In genomic region chr5:124677376-124677998, GRCh38 we compare ENCODE assay signal across 10 cellular contexts.
DNase-seq lines count a peak whose midpoint lies in the region; ATAC-seq and TF ChIP-seq lines count a peak whose summit lies in the region.
"Had no signal": no experiment of that assay in that cellular context is flagged by ENCODE, and none has a peak within 500 bp of the region (broad histone marks: within the 10 kb centered on the region; RNA-seq: fewer than 3 reads in every experiment).

No MANE protein-coding gene starts in this region.

- TF ChIP-seq CTCF in VCaP (conservative IDR thresholded peaks at IDR 0.05), result no peak
- TF ChIP-seq CTCF in heart left ventricle (IDR thresholded peaks at IDR 0.05), result no peak

- WGBS in heart left ventricle, 4 donors, result 33 to 52% (median 36%) methylated on average over 8 of the region's 8 CpGs
- no CpG with 5 or more reads among the region's 8 CpGs for WGBS in mesendoderm (ENCODE audit: extremely low coverage, insufficient coverage, low lambda C conversion rate)

- H4K8ac ChIP-seq in mesendoderm (ENCODE audit: low read depth, low read length), result no peak overlapping the region

- H3K18ac ChIP-seq in mesendoderm (ENCODE audit: low read length), result no peak overlapping the region

- H3K27ac Mint-ChIP-seq in stimulated activated naive B cell treated with anti-CD40 and anti-IgM and Interleukin-4, amounts not matched to agents 10 μg/mL and 1 μg/mL and 100 μg/mL, for 72 hours, result no peak overlapping the region
- H3K27ac Mint-ChIP-seq: activated CD4-positive, alpha-beta memory T cell treated with anti-CD3 and anti-CD28 coated beads for 36 hours had no signal

- H2BK15ac ChIP-seq in mesendoderm (replicated peaks; ENCODE audit: low read depth), result no peak overlapping the region

- H3K23ac ChIP-seq in mesendoderm (ENCODE audit: low read length), result no peak overlapping the region

- H3K27me3 ChIP-seq in heart left ventricle (no peaks in the 10 kb centered on the region), mesendoderm (ENCODE audit: insufficient read depth, low read length, poor library complexity) (no peaks in the 10 kb centered on the region)
- H3K27me3 ChIP-seq: BLaER1 treated with 17β-estradiol and CSF1 and Interleukin-3, amounts not matched to agents 10 nM and 100 nM had no signal

- ATAC-seq in heart left ventricle, result peak; percentile 56 to 64 (median 58)
- no peak for ATAC-seq in stimulated activated naive B cell treated with anti-CD40 and anti-IgM and Interleukin-4, amounts not matched to agents 10 μg/mL and 1 μg/mL and 100 μg/mL, for 72 hours (replicated peaks)

- H2AK5ac ChIP-seq in mesendoderm (ENCODE audit: low read length), result no peak overlapping the region

- H3K9ac ChIP-seq in mesendoderm (ENCODE audit: low read length), result no peak overlapping the region
- H3K9ac ChIP-seq: BLaER1 treated with 17β-estradiol and CSF1 and Interleukin-3, amounts not matched to agents 10 nM and 100 nM had no signal

- H3K4me1 Mint-ChIP-seq in stimulated activated naive B cell treated with anti-CD40 and anti-IgM and Interleukin-4, amounts not matched to agents 10 μg/mL and 1 μg/mL and 100 μg/mL, for 72 hours, result peaks cover 13 to 33% of the 10 kb centered on the region in 2 donors

- no peaks in the 10 kb centered on the region for H3K27me3 Mint-ChIP-seq in stimulated activated naive B cell treated with anti-CD40 and anti-IgM and Interleukin-4, amounts not matched to agents 10 μg/mL and 1 μg/mL and 100 μg/mL, for 72 hours
- H3K27me3 Mint-ChIP-seq: activated CD4-positive, alpha-beta memory T cell treated with anti-CD3 and anti-CD28 coated beads for 36 hours had no signal

- peaks cover 5 to 60% (median 33%) of the 10 kb centered on the region in 12 donors for H3K4me1 ChIP-seq in heart left ventricle
- H3K4me1 ChIP-seq in mesendoderm (ENCODE audit: control insufficient read depth, low read depth, low read length), result peaks cover 5% of the 10 kb centered on the region

- peaks cover 23% of the 10 kb centered on the region for H3K79me2 ChIP-seq in mesendoderm (ENCODE audit: control insufficient read depth, insufficient read depth, low read length)

- H3K56ac ChIP-seq in mesendoderm (ENCODE audit: low read length), result no peak overlapping the region

- no peak overlapping the region for H3K4me3 Mint-ChIP-seq in stimulated activated naive B cell treated with anti-CD40 and anti-IgM and Interleukin-4, amounts not matched to agents 10 μg/mL and 1 μg/mL and 100 μg/mL, for 72 hours
- H3K4me3 Mint-ChIP-seq: activated CD4-positive, alpha-beta memory T cell treated with anti-CD3 and anti-CD28 coated beads for 36 hours had no signal

- DNase-seq in DMS79 treated with DMSO at 0.1 percent for 48 hours (lab: John Stamatoyannopoulos, UW), result peak; percentile 64
- peak in 3 of 5 donors; percentile 36 to 48 (median 44) for DNase-seq in heart left ventricle
- peak in 7 of 10 donors; percentile 18 to 88 (median 39) for DNase-seq in posterior cingulate gyrus
- DNase-seq in activated T-cell treated with anti-CD3 and anti-CD28 coated beads, Interleukin-2, amount 50 U/mL, for 48 hours, result no peak
- DNase-seq in stimulated activated naive B cell treated with anti-CD40 and anti-IgM and Interleukin-4, amounts not matched to agents 10 μg/mL and 1 μg/mL and 100 μg/mL, for 72 hours, result no peak
- DNase-seq in mesendoderm, result no peak
- DNase-seq in NCI-H226, result no peak
- DNase-seq: activated CD4-positive, alpha-beta memory T cell treated with anti-CD3 and anti-CD28 coated beads for 36 hours had no signal

- H2BK120ac ChIP-seq in mesendoderm (ENCODE audit: low read depth, low read length), result no peak overlapping the region

- no peak for TF ChIP-seq POLR2A in heart left ventricle (IDR thresholded peaks at IDR 0.05)

- H2BK5ac ChIP-seq in mesendoderm (ENCODE audit: low read length), result no peak overlapping the region

- H3K36me3 Mint-ChIP-seq in stimulated activated naive B cell treated with anti-CD40 and anti-IgM and Interleukin-4, amounts not matched to agents 10 μg/mL and 1 μg/mL and 100 μg/mL, for 72 hours, result peaks cover 0 to 8% of the 10 kb centered on the region in 2 donors
- H3K36me3 Mint-ChIP-seq: activated CD4-positive, alpha-beta memory T cell treated with anti-CD3 and anti-CD28 coated beads for 36 hours had no signal

- no peak overlapping the region for H3K4me3 ChIP-seq in heart left ventricle
- no peak overlapping the region for H3K4me3 ChIP-seq in mesendoderm (ENCODE audit: low read length)
- H3K4me3 ChIP-seq: BLaER1 treated with 17β-estradiol and CSF1 and Interleukin-3, amounts not matched to agents 10 nM and 100 nM had no signal

- no peaks in the 10 kb centered on the region for H3K9me3 ChIP-seq in heart left ventricle

- H3K4me2 ChIP-seq in mesendoderm (ENCODE audit: low read length), result no peak overlapping the region

- H3K27ac ChIP-seq in VCaP (peak overlapping the region; percentile 50), heart left ventricle (peak overlapping the region in 10 of 12 donors; percentile 17 to 71 (median 52)), mesendoderm (ENCODE audit: low read depth, low read length) (no peak overlapping the region)
- H3K27ac ChIP-seq: BLaER1 treated with 17β-estradiol and CSF1 and Interleukin-3, amounts not matched to agents 10 nM and 100 nM had no signal

- intact Hi-C loops in heart left ventricle (cut with DNase I), result no loop called here
- intact Hi-C loops in posterior cingulate gyrus (cut with DNase I), result no loop called here

- no peaks in the 10 kb centered on the region for H3K36me3 ChIP-seq in heart left ventricle
- H3K36me3 ChIP-seq in mesendoderm (ENCODE audit: control insufficient read depth, insufficient read depth, low read length), result no peaks in the 10 kb centered on the region

- H3K9me3 Mint-ChIP-seq in stimulated activated naive B cell treated with anti-CD40 and anti-IgM and Interleukin-4, amounts not matched to agents 10 μg/mL and 1 μg/mL and 100 μg/mL, for 72 hours, result no peaks in the 10 kb centered on the region

- no peak overlapping the region for H4K5ac ChIP-seq in mesendoderm (ENCODE audit: low read length)

- peaks cover 15% of the 10 kb centered on the region for H3K79me1 ChIP-seq in mesendoderm (ENCODE audit: low read length)

- no peak overlapping the region for H3K4ac ChIP-seq in mesendoderm (ENCODE audit: low read depth, low read length)

Comparison
In these comparisons a context has a peak if more than half of its experiments do, and no peak if none do; other contexts are left out.
1. DNase-seq: peak in DMS79 treated with DMSO at 0.1 percent for 48 hours (single experiment), heart left ventricle (3 of 5) and posterior cingulate gyrus (7 of 10); none in activated T-cell treated with anti-CD3 and anti-CD28 coated beads, Interleukin-2, amount 50 U/mL, for 48 hours (0 of 2), stimulated activated naive B cell treated with anti-CD40 and anti-IgM and Interleukin-4, amounts not matched to agents 10 μg/mL and 1 μg/mL and 100 μg/mL, for 72 hours (single experiment), mesendoderm (single experiment) and NCI-H226 (single experiment).
2. ATAC-seq: peak in heart left ventricle (4 of 4); none in stimulated activated naive B cell treated with anti-CD40 and anti-IgM and Interleukin-4, amounts not matched to agents 10 μg/mL and 1 μg/mL and 100 μg/mL, for 72 hours (0 of 2).